Comparison of ENCODE assay signal across 1 cellular context in the genomic region with DNA sequence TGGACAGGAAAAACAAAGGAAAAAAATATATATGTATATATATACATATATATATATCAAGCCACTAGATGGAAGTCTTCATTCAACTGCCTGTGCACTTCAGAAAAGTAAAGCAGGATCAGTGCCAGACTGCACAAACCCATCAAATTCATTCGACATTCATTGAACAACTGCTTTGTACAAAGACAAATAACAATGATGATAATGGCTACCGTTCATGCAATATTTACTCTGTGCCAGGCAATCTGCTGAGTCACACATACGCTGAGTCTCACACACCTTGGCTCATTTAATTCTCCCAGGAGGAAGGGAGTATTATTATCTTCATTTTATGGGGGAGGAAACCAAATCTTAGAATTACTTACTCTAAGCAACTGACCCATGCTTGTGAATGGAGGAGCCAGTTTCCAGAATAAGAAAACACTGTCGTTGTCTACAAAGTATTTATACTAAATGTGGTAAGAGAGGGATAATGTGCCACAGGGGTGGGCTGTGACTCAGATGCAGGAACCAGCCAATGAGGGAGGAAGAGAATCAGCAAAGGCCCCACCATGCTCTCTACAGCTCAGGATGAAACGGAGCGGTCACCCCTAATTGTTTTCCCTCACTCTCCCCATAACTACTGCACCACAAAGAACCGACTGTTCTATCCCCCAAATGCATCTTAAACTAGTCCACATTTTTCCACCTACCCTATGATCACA.
TF ChIP-seq lines count a peak whose summit lies in the region.

No MANE protein-coding gene starts in this region.

TF ChIP-seq in K562, 482 proteins besides CTCF, POLR2A, EP300 and RAD21 (continued from another document):
- TF ChIP-seq, protein P1, sequence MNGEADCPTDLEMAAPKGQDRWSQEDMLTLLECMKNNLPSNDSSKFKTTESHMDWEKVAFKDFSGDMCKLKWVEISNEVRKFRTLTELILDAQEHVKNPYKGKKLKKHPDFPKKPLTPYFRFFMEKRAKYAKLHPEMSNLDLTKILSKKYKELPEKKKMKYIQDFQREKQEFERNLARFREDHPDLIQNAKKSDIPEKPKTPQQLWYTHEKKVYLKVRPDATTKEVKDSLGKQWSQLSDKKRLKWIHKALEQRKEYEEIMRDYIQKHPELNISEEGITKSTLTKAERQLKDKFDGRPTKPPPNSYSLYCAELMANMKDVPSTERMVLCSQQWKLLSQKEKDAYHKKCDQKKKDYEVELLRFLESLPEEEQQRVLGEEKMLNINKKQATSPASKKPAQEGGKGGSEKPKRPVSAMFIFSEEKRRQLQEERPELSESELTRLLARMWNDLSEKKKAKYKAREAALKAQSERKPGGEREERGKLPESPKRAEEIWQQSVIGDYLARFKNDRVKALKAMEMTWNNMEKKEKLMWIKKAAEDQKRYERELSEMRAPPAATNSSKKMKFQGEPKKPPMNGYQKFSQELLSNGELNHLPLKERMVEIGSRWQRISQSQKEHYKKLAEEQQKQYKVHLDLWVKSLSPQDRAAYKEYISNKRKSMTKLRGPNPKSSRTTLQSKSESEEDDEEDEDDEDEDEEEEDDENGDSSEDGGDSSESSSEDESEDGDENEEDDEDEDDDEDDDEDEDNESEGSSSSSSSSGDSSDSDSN (IDR thresholded peaks at IDR 0.05; ENCODE audit: borderline replicate concordance in 1 of 2, low read depth in 2 of 2, low read length in 2 of 2): no peak
- TF ChIP-seq, protein P2, sequence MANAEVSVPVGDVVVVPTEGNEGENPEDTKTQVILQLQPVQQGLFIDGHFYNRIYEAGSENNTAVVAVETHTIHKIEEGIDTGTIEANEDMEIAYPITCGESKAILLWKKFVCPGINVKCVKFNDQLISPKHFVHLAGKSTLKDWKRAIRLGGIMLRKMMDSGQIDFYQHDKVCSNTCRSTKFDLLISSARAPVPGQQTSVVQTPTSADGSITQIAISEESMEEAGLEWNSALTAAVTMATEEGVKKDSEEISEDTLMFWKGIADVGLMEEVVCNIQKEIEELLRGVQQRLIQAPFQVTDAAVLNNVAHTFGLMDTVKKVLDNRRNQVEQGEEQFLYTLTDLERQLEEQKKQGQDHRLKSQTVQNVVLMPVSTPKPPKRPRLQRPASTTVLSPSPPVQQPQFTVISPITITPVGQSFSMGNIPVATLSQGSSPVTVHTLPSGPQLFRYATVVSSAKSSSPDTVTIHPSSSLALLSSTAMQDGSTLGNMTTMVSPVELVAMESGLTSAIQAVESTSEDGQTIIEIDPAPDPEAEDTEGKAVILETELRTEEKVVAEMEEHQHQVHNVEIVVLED (CRISPR knock-in tag; IDR thresholded peaks at IDR 0.05): no peak
- no peak for TF ChIP-seq SMAD3 (CRISPR knock-in tag; conservative IDR thresholded peaks at IDR 0.05)
- no peak for TF ChIP-seq BRCA1 (IDR thresholded peaks at IDR 0.05)
- no peak for TF ChIP-seq BRCA1 (CRISPR knock-in tag; IDR thresholded peaks at IDR 0.05)
- TF ChIP-seq FOXJ2 (tag; IDR thresholded peaks at IDR 0.05): no peak
